Comparison of ENCODE assay signal across 8 cellular contexts in genomic region chr14:45134051-45134958, GRCh38. TPM values are rescaled to one million over a fixed set of nuclear protein-coding genes. Genes with fewer than 3 reads are reported as not detected.
DNase-seq lines count a peak whose midpoint lies in the region; TF ChIP-seq lines count a peak whose summit lies in the region.

Gene FKBP3, minus strand, starts transcription at chr14:45134481. Its CDS starts 25 bp downstream, at chr14:45134456.

- TF ChIP-seq CTCF in HFF-Myc (IDR thresholded peaks at IDR 0.05; ENCODE audit: low read depth, low read length, missing control alignments) (no peak), testis (IDR thresholded peaks at IDR 0.05) (no peak)

- TF ChIP-seq POLR2A in testis (IDR thresholded peaks at IDR 0.05) = peak; percentile 56

- peaks cover 22% of the 10 kb centered on the region for H3K4me1 ChIP-seq in testis

- peaks cover 15% of the 10 kb centered on the region for H3K36me3 ChIP-seq in SK-N-MC (ENCODE audit: insufficient read depth, low read length)
- no peaks in the 10 kb centered on the region for H3K36me3 ChIP-seq in testis (ENCODE audit: low read depth, missing control alignments)

- peak within 1 kb of the TSS; percentile 97 for H3K9ac ChIP-seq in SK-N-MC (ENCODE audit: insufficient read length)

- H3K27ac ChIP-seq in SK-N-MC (peak within 1 kb of the TSS; percentile 75), testis (peak within 1 kb of the TSS; percentile 91 to 93)

- H3K27me3 ChIP-seq in testis = no peaks in the 10 kb centered on the region

- intact Hi-C loops in testis (cut with DNase I; ENCODE audit: low total_unique reads) = loop anchor here (10.0 kb wide), 2 partner anchors 120 to 170 kb away; partner anchors contain the start of genes KLHL28, MIS18BP1 and TOGARAM1

- DNase-seq in GM04504 (ENCODE audit: low read depth) = peak; percentile 99
- peak; percentile 95 for DNase-seq in HFF-Myc (ENCODE audit: extremely low read depth, low read depth)
- DNase-seq in NAMALWA (ENCODE audit: low spot score) = peak; percentile 96
- DNase-seq in SK-N-MC (ENCODE audit: low read depth, low spot score) = peak; percentile 96
- DNase-seq in activated naive CD4-positive, alpha-beta T cell treated with anti-CD3 and anti-CD28 coated beads, Interleukin-2, amount 50 U/mL, for 16 hours = peak; percentile 96
- peak; percentile 100 for DNase-seq in globus pallidus (ENCODE audit: low spot score)
- peak; percentile 98 for DNase-seq in occipital lobe (lab: John Stamatoyannopoulos, UW)
- DNase-seq in testis = peak; percentile 100

- H3K9me3 ChIP-seq in SK-N-MC (ENCODE audit: low read depth, low read length) = no peaks in the 10 kb centered on the region
- H3K9me3 ChIP-seq in testis = no peaks in the 10 kb centered on the region

- WGBS in testis, 2 donors = 0% methylated on average over 8 to 53 of the region's 53 CpGs

- H3K4me3 ChIP-seq in HFF-Myc (replicated peaks; ENCODE audit: low read depth, low read length) (peak within 1 kb of the TSS; percentile 74), SK-N-MC (peak within 1 kb of the TSS; percentile 93), testis (peak within 1 kb of the TSS; percentile 86 to 93)

RNA-seq across cellular contexts. Expression of gene FKBP3, which starts in this region (rescaled TPM):
- total RNA-seq in occipital lobe (97.9 TPM), testis (10 to 100 TPM; 60.8 to 65.0 TPM)
- polyA plus RNA-seq in testis (ENCODE audit: insufficient read depth, low read depth, low replicate concordance) = 73.5 TPM

Comparison
In these comparisons a context has a peak if more than half of its experiments do, and no peak if none do; other contexts are left out.
1. Peak in every context shown above with its lines: DNase-seq, H3K4me3 ChIP-seq and H3K27ac ChIP-seq.